Comparison of ENCODE assay signal across 23 cellular contexts in the genomic region with DNA sequence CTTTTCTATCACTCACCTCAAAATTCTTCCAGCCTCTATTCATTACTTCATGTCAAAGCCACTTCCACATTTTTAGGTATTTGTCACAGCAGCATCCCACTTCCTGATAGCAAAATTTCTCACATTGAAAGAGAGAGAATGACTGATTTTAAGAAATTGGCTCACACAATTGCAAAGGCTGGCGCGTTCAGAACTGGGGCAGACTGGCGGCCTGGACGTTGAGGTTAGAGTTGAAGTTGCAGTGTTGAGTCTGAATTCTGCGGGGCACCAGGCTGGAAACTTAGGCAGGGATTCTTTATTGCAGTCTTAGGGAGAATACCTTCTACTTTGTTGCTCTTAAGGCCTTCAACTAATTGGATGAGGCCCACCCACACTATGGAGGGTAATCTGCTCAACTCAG.
DNase-seq lines count a peak whose midpoint lies in the region; ATAC-seq, FAIRE-seq and TF ChIP-seq lines count a peak whose summit lies in the region.
"Had no signal": no experiment of that assay in that cellular context is flagged by ENCODE, and none has a peak within 500 bp of the region (broad histone marks: within the 10 kb centered on the region; RNA-seq: fewer than 3 reads in every experiment).

No MANE protein-coding gene starts in this region.

- H3K4me1 ChIP-seq in K562 (replicated peaks in 1 of 2; ENCODE audit: control insufficient read depth in 2 of 2, insufficient read depth in 2 of 2, low read length in 2 of 2) (no peaks in the 10 kb centered on the region), SK-N-SH (ENCODE audit: control insufficient read depth in 1 of 2, insufficient read depth in 2 of 2, low read depth in 1 of 2, low read length in 1 of 2) (no peaks in the 10 kb centered on the region)

- TF ChIP-seq RAD21 in K562 (CRISPR knock-in tag; conservative IDR thresholded peaks at IDR 0.05 in 1 of 2, IDR thresholded peaks at IDR 0.05 in 1 of 2): no peak
- TF ChIP-seq RAD21 in SK-N-SH (IDR thresholded peaks at IDR 0.05; ENCODE audit: low read length): no peak

- TF ChIP-seq CTCF in K562 (IDR thresholded peaks at IDR 0.05 in 2 of 3, conservative IDR thresholded peaks at IDR 0.05 in 1 of 3; ENCODE audit: insufficient read depth in 2 of 3, low read depth in 1 of 3, low read length in 3 of 3): no peak
- TF ChIP-seq CTCF in SK-N-SH (IDR thresholded peaks at IDR 0.05): no peak

- H3K27ac Mint-ChIP-seq in activated naive CD4-positive, alpha-beta T cell treated with anti-CD3 and anti-CD28 coated beads for 36 hours: peak overlapping the region; percentile 13
- H3K27ac Mint-ChIP-seq: B cell, CD14-positive monocyte had no signal

- TF ChIP-seq EP300 in K562 (IDR thresholded peaks at IDR 0.05; ENCODE audit: low read length): no peak
- no peak for TF ChIP-seq EP300 in SK-N-SH (IDR thresholded peaks at IDR 0.05; ENCODE audit: borderline replicate concordance in 1 of 2, low read depth in 1 of 2, low read length in 1 of 2)

- H3K9me2 ChIP-seq in SK-N-SH: no peaks in the 10 kb centered on the region; the same call in 1 of the 2 replicates

- POLR2A ChIA-PET in K562 (lab: Yijun Ruan, JAX) (no interaction called here), SK-N-SH (lab: Yijun Ruan, JAX) (no interaction called here)

- intact Hi-C loops in activated naive CD4-positive, alpha-beta T cell treated with anti-CD3 and anti-CD28 coated beads for 36 hours (cut with micrococcal nuclease): no loop called here
- intact Hi-C loops in K562 (cut with micrococcal nuclease): no loop called here

- no peaks in the 10 kb centered on the region for H3F3A ChIP-seq in SK-N-SH (replicated peaks; ENCODE audit: insufficient read depth)

- no TSS peak for BruUV-seq in K562 (replicated peaks; lab: Mats Ljungman, UMichigan)

- H3K27ac ChIP-seq in K562 (ENCODE audit: extremely low read depth, low read depth, low read length) (no peak overlapping the region), SK-N-SH (ENCODE audit: low read depth in 2 of 2, low read length in 1 of 2) (no peak overlapping the region)
- H3K27ac ChIP-seq: A549, KMS-11 had no signal

- H3K9me3 ChIP-seq in K562 (replicated peaks; ENCODE audit: control insufficient read depth, insufficient read depth, low read depth, low read length) (no peaks in the 10 kb centered on the region), SK-N-SH (no peaks in the 10 kb centered on the region)

- H3K9me1 ChIP-seq in K562 (ENCODE audit: control insufficient read depth, insufficient read depth, low read length): no peaks in the 10 kb centered on the region

- peaks cover 11% of the 10 kb centered on the region for H3K9me3 Mint-ChIP-seq in activated naive CD4-positive, alpha-beta T cell treated with anti-CD3 and anti-CD28 coated beads for 36 hours

- no peaks in the 10 kb centered on the region for H3K27me3 Mint-ChIP-seq in activated naive CD4-positive, alpha-beta T cell treated with anti-CD3 and anti-CD28 coated beads for 36 hours (ENCODE audit: low read depth)
- H3K27me3 Mint-ChIP-seq: B cell had no signal

- H3K36me3 ChIP-seq in K562 (ENCODE audit: control insufficient read depth, insufficient read depth, low read length) (no peaks in the 10 kb centered on the region), SK-N-SH (replicated peaks in 1 of 2; ENCODE audit: control insufficient read depth in 1 of 2, insufficient read depth in 2 of 2, low read length in 1 of 2) (peaks cover 2 to 22% of the 10 kb centered on the region in 2 experiments)

- no peak for FAIRE-seq in K562 (lab: Jason Lieb, UNC)
- FAIRE-seq: D721Med had no signal

- WGBS in K562 (ENCODE audit: insufficient coverage, low coverage, missing lambda C conversion rate): 11% methylated on average over 5 of the region's 5 CpGs
- WGBS in SK-N-SH (ENCODE audit: low lambda C conversion rate): 94% methylated on average over 5 of the region's 5 CpGs

- H3K36me3 Mint-ChIP-seq in activated naive CD4-positive, alpha-beta T cell treated with anti-CD3 and anti-CD28 coated beads for 36 hours (ENCODE audit: low read depth): peaks cover 26% of the 10 kb centered on the region

- H3K79me2 ChIP-seq in K562 (ENCODE audit: control insufficient read depth, insufficient read depth, low read length) (no peaks in the 10 kb centered on the region), SK-N-SH (ENCODE audit: insufficient read depth) (no peaks in the 10 kb centered on the region)

- peaks cover 25% of the 10 kb centered on the region for H3K4me1 Mint-ChIP-seq in activated naive CD4-positive, alpha-beta T cell treated with anti-CD3 and anti-CD28 coated beads for 36 hours (ENCODE audit: low read depth)

- H3K9ac ChIP-seq in K562 (ENCODE audit: insufficient read depth in 1 of 2, low read depth in 2 of 2, low read length in 2 of 2) (no peak overlapping the region), SK-N-SH (no peak overlapping the region)
- H3K9ac ChIP-seq: KMS-11 had no signal

- no peak for TF ChIP-seq POLR2A in K562 (conservative IDR thresholded peaks at IDR 0.05)

- CTCF ChIA-PET in activated naive CD4-positive, alpha-beta T cell treated with anti-CD3 and anti-CD28 coated beads for 36 hours (lab: Charles Lee): interaction anchor here (1.4 to 1.9 kb wide), 2 partner anchors 97 to 334 kb away, joined by 3 to 6 read pairs; no protein-coding TSS in a partner anchor
- CTCF ChIA-PET in K562 (lab: Yijun Ruan, JAX; ENCODE audit: low intra/inter-chr PET ratio) (interaction anchor here (0.8 kb wide), 1 partner anchor 465 kb away, joined by 3 read pairs; no protein-coding TSS in a partner anchor), SK-N-SH (lab: Yijun Ruan, JAX) (interaction anchor here (1.1 to 2.7 kb wide), 3 partner anchors 8 to 335 kb away, joined by 3 to 12 read pairs (median 3); no protein-coding TSS in a partner anchor)

- no peak for ATAC-seq in K562
- ATAC-seq: A549, Right ventricle myocardium inferior had no signal

- H3K4me3 ChIP-seq in K562 (no peak overlapping the region), SK-N-SH (ENCODE audit: low read depth in 2 of 2, low read length in 1 of 2) (no peak overlapping the region)
- H3K4me3 ChIP-seq: A549 had no signal

- in situ Hi-C loops in K562 (cut with MboI): no loop called here

- H3K4me3 Mint-ChIP-seq in activated naive CD4-positive, alpha-beta T cell treated with anti-CD3 and anti-CD28 coated beads for 36 hours: no peak overlapping the region
- H3K4me3 Mint-ChIP-seq: B cell, CD14-positive monocyte had no signal

- H2AFZ ChIP-seq in K562 (ENCODE audit: low read depth, low read length): no peak overlapping the region
- no peak overlapping the region for H2AFZ ChIP-seq in SK-N-SH (ENCODE audit: low read depth)

- peak; percentile 13 to 29 for DNase-seq in activated CD4-positive, alpha-beta T cell treated with anti-CD3 and anti-CD28 coated beads, Interleukin-2, amount 50 U/mL, for 48 hours
- no peak for DNase-seq in activated CD4-positive, alpha-beta T cell treated with anti-CD3 and anti-CD28 coated beads for 4 hours
- peak; percentile 21 for DNase-seq in activated naive CD4-positive, alpha-beta T cell treated with anti-CD3 and anti-CD28 coated beads for 36 hours
- DNase-seq in activated naive CD4-positive, alpha-beta T cell treated with anti-CD3 and anti-CD28 coated beads, Interleukin-2, amount 50 U/mL, for 16 hours: no peak
- DNase-seq in MV-4-11 (lab: John Stamatoyannopoulos, UW) (peak; percentile 50), K562 (ENCODE audit: extremely low read depth in 1 of 4, low spot score in 3 of 4) (no peak), SK-N-SH (no peak), HUDEP-2 (lab: John Stamatoyannopoulos, UW; ENCODE audit: unreplicated experiment in 76 of 76) (no peak)
- DNase-seq: DMS53, GDM1, GOT3, HCEC 1CT, NCI-H1048, NCI-H1417 treated with DMSO at 0.1 percent for 48 hours, NCI-H187, NCI-H446, NCI-H526 had no signal

- H3K4me2 ChIP-seq in K562 (ENCODE audit: insufficient read depth, low read length) (no peak overlapping the region), SK-N-SH (no peak overlapping the region)
- H3K4me2 ChIP-seq: A549, KMS-11 had no signal

- H4K20me1 ChIP-seq in K562 (replicated peaks; ENCODE audit: control insufficient read depth, insufficient read depth, low read length) (no peaks in the 10 kb centered on the region), SK-N-SH (ENCODE audit: insufficient read depth) (no peaks in the 10 kb centered on the region)

- H3K27me3 ChIP-seq in K562 (ENCODE audit: control insufficient read depth in 2 of 2, insufficient read depth in 2 of 2, low read length in 2 of 2): no peaks in the 10 kb centered on the region
- H3K27me3 ChIP-seq in SK-N-SH (ENCODE audit: insufficient read depth): no peaks in the 10 kb centered on the region

TF ChIP-seq in K562, 482 proteins besides CTCF, POLR2A, EP300 and RAD21:
- no peak for TF ChIP-seq BRCA1 (IDR thresholded peaks at IDR 0.05)
- no peak for TF ChIP-seq BRCA1 (CRISPR knock-in tag; IDR thresholded peaks at IDR 0.05)
- peak; percentile 58 for TF ChIP-seq ZNF134 (CRISPR knock-in tag; conservative IDR thresholded peaks at IDR 0.05)

TF ChIP-seq in SK-N-SH, 30 proteins besides CTCF, POLR2A, EP300 and RAD21:
- no peak for TF ChIP-seq NRF1 (IDR thresholded peaks at IDR 0.05; ENCODE audit: low read depth, low read length)

Comparison
In these comparisons a context has a peak if more than half of its experiments do, and no peak if none do; other contexts are left out.
1. DNase-seq: peak in activated CD4-positive, alpha-beta T cell treated with anti-CD3 and anti-CD28 coated beads, Interleukin-2, amount 50 U/mL, for 48 hours (2 of 2), activated naive CD4-positive, alpha-beta T cell treated with anti-CD3 and anti-CD28 coated beads for 36 hours (single experiment) and MV-4-11 (single experiment); none in activated CD4-positive, alpha-beta T cell treated with anti-CD3 and anti-CD28 coated beads for 4 hours (0 of 2), activated naive CD4-positive, alpha-beta T cell treated with anti-CD3 and anti-CD28 coated beads, Interleukin-2, amount 50 U/mL, for 16 hours (single experiment), K562 (0 of 4), SK-N-SH (single experiment) and HUDEP-2 (0 of 76).